Comparison of ENCODE assay signal across 22 cellular contexts in the genomic region with DNA sequence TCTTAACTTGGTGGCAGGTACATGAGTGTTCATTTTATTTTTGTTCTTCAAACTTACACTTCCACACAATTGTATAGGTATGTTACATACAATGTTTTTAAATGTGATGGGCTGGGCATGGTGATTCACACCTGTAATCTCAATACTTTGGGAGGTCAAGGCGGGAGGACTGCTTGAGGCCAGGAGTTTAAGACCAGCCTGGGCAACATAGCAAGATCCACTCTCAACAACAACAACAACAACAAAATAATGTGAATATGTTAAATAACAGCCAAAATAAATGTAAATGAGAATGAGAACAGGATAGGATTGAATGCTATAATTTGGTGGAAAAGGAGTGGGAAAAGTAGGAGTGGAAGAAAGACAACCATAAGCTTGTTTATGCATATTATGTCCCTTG. TPM values are rescaled to one million over a fixed set of nuclear protein-coding genes. Genes with fewer than 3 reads are reported as not detected.
DNase-seq lines count a peak whose midpoint lies in the region; ATAC-seq, FAIRE-seq and TF ChIP-seq lines count a peak whose summit lies in the region.
"Had no signal": no experiment of that assay in that cellular context is flagged by ENCODE, and none has a peak within 500 bp of the region (broad histone marks: within the 10 kb centered on the region; RNA-seq: fewer than 3 reads in every experiment).

No MANE protein-coding gene starts in this region.

- no TSS peak for BruUV-seq in PC-9 (replicated peaks; lab: Mats Ljungman, UMichigan)
- BruUV-seq in K562 (replicated peaks; lab: Mats Ljungman, UMichigan), result no TSS peak

- H4K20me1 ChIP-seq in PC-9 (ENCODE audit: insufficient read depth) (no peaks in the 10 kb centered on the region), K562 (replicated peaks; ENCODE audit: control insufficient read depth, insufficient read depth, low read length) (no peaks in the 10 kb centered on the region)

- H3K9me3 Mint-ChIP-seq in natural killer cell, result no peaks in the 10 kb centered on the region
- H3K9me3 Mint-ChIP-seq in natural killer cell treated with Interleukin-12 subunit alpha and Interleukin-12 subunit beta and Interleukin-15 and Interleukin-18, amount 100 ng/mL, for 72 hours, result no peaks in the 10 kb centered on the region
- H3K9me3 Mint-ChIP-seq in stimulated activated memory B cell treated with anti-CD40 and anti-IgM and Interleukin-4, amounts not matched to agents 10 μg/mL and 1 μg/mL and 100 μg/mL, for 72 hours, result peaks cover 2% of the 10 kb centered on the region
- H3K9me3 Mint-ChIP-seq: activated naive CD4-positive, alpha-beta T cell treated with anti-CD3 and anti-CD28 coated beads, Interleukin-2, amount 50 U/mL, for 72 hours; H9 had no signal

- H3K36me3 ChIP-seq in PC-9 (ENCODE audit: low read depth) (no peaks in the 10 kb centered on the region), K562 (ENCODE audit: control insufficient read depth, insufficient read depth, low read length) (no peaks in the 10 kb centered on the region; the same call in 2 of the 3 replicates)
- H3K36me3 ChIP-seq: esophagus squamous epithelium, gastrocnemius medialis had no signal

- H3F3A ChIP-seq in PC-9 (ENCODE audit: insufficient read depth, low read depth), result peaks cover 36% of the 10 kb centered on the region

- CTCF ChIA-PET in PC-9 (lab: Charles Lee) (no interaction called here), K562 (lab: Yijun Ruan, JAX; ENCODE audit: low intra/inter-chr PET ratio) (no interaction called here)

- DNase-seq in natural killer cell, result no peak
- DNase-seq in natural killer cell treated with Interleukin-12 subunit alpha and Interleukin-12 subunit beta and Interleukin-15 and Interleukin-18, amount 100 ng/mL, for 72 hours (ENCODE audit: low spot score), result no peak
- no peak for DNase-seq in PC-9
- DNase-seq in K562 (ENCODE audit: extremely low read depth in 1 of 4, low spot score in 3 of 4), result no peak
- no peak for DNase-seq in NCI-H446 (lab: John Stamatoyannopoulos, UW)
- DNase-seq: activated CD4-positive, alpha-beta T cell treated with anti-CD3 and anti-CD28 coated beads for 1 hour; activated CD8-positive, alpha-beta memory T cell treated with anti-CD3 and anti-CD28 coated beads, Interleukin-2, amount 50 U/mL, for 48 hours; cerebellar nuclear complex; DMS53; esophagus squamous epithelium; gastrocnemius medialis; H9; hippocampal formation; islet precursor cell; NCI-H1417 treated with DMSO at 0.1 percent for 48 hours; NCI-H524 treated with DMSO at 0.1 percent for 48 hours; small intestine; stimulated activated CD4-positive, alpha-beta T cell treated with anti-CD3 and anti-CD28 coated beads, Interleukin-2, amount 100 ng/mL, for 24 hours; stimulated activated naive B cell treated with anti-CD40 and anti-IgM and Interleukin-4, amounts not matched to agents 10 μg/mL and 1 μg/mL and 100 μg/mL, for 72 hours had no signal

- H3K4me3 Mint-ChIP-seq in natural killer cell, result peak overlapping the region; percentile 1
- H3K4me3 Mint-ChIP-seq in natural killer cell treated with Interleukin-12 subunit alpha and Interleukin-12 subunit beta and Interleukin-15 and Interleukin-18, amount 100 ng/mL, for 72 hours, result no peak overlapping the region
- no peak overlapping the region for H3K4me3 Mint-ChIP-seq in stimulated activated memory B cell treated with anti-CD40 and anti-IgM and Interleukin-4, amounts not matched to agents 10 μg/mL and 1 μg/mL and 100 μg/mL, for 72 hours
- H3K4me3 Mint-ChIP-seq: H9; stimulated activated naive B cell treated with anti-CD40 and anti-IgM and Interleukin-4, amounts not matched to agents 10 μg/mL and 1 μg/mL and 100 μg/mL, for 72 hours had no signal

- H3K27me3 ChIP-seq in PC-9 (ENCODE audit: insufficient read depth, low read depth) (no peaks in the 10 kb centered on the region), K562 (ENCODE audit: control insufficient read depth in 2 of 2, insufficient read depth in 2 of 2, low read length in 2 of 2) (no peaks in the 10 kb centered on the region)
- H3K27me3 ChIP-seq: esophagus squamous epithelium, gastrocnemius medialis had no signal

- peaks cover 28 to 37% of the 10 kb centered on the region in 2 donors for H3K4me1 Mint-ChIP-seq in natural killer cell
- H3K4me1 Mint-ChIP-seq in natural killer cell treated with Interleukin-12 subunit alpha and Interleukin-12 subunit beta and Interleukin-15 and Interleukin-18, amount 100 ng/mL, for 72 hours (ENCODE audit: low read depth in 2 of 2), result peaks cover 31 to 34% of the 10 kb centered on the region in 2 donors
- peaks cover 50% of the 10 kb centered on the region for H3K4me1 Mint-ChIP-seq in stimulated activated memory B cell treated with anti-CD40 and anti-IgM and Interleukin-4, amounts not matched to agents 10 μg/mL and 1 μg/mL and 100 μg/mL, for 72 hours

- TF ChIP-seq CTCF in natural killer cell (IDR thresholded peaks at IDR 0.05) (no peak), PC-9 (conservative IDR thresholded peaks at IDR 0.05) (no peak), K562 (IDR thresholded peaks at IDR 0.05 in 2 of 3, conservative IDR thresholded peaks at IDR 0.05 in 1 of 3; ENCODE audit: insufficient read depth in 2 of 3, low read depth in 1 of 3, low read length in 3 of 3) (no peak)

- TF ChIP-seq RAD21 in K562 (CRISPR knock-in tag; conservative IDR thresholded peaks at IDR 0.05 in 1 of 2, IDR thresholded peaks at IDR 0.05 in 1 of 2), result no peak

- H3K79me2 ChIP-seq in PC-9 (ENCODE audit: low read depth) (peaks cover 66% of the 10 kb centered on the region), K562 (ENCODE audit: control insufficient read depth, insufficient read depth, low read length) (peaks cover 27% of the 10 kb centered on the region)

- peak overlapping the region; percentile 3 to 11 for H3K27ac Mint-ChIP-seq in natural killer cell
- H3K27ac Mint-ChIP-seq in natural killer cell treated with Interleukin-12 subunit alpha and Interleukin-12 subunit beta and Interleukin-15 and Interleukin-18, amount 100 ng/mL, for 72 hours, result peak overlapping the region in 1 of 2 donors; percentile 37
- H3K27ac Mint-ChIP-seq in stimulated activated memory B cell treated with anti-CD40 and anti-IgM and Interleukin-4, amounts not matched to agents 10 μg/mL and 1 μg/mL and 100 μg/mL, for 72 hours, result peak overlapping the region; percentile 36
- H3K27ac Mint-ChIP-seq: H9 had no signal

- H3K9me2 ChIP-seq in PC-9 (ENCODE audit: insufficient read depth), result no peaks in the 10 kb centered on the region

- no peak overlapping the region for H3K4me2 ChIP-seq in PC-9
- H3K4me2 ChIP-seq in K562 (ENCODE audit: insufficient read depth, low read length), result no peak overlapping the region

- H3K36me3 Mint-ChIP-seq in natural killer cell, result no peaks in the 10 kb centered on the region
- H3K36me3 Mint-ChIP-seq in natural killer cell treated with Interleukin-12 subunit alpha and Interleukin-12 subunit beta and Interleukin-15 and Interleukin-18, amount 100 ng/mL, for 72 hours, result peaks cover 11% of the 10 kb centered on the region
- H3K36me3 Mint-ChIP-seq in stimulated activated memory B cell treated with anti-CD40 and anti-IgM and Interleukin-4, amounts not matched to agents 10 μg/mL and 1 μg/mL and 100 μg/mL, for 72 hours, result peaks cover 39% of the 10 kb centered on the region

- POLR2A ChIA-PET in PC-9 (lab: Charles Lee; ENCODE audit: unreplicated experiment), result no interaction called here
- POLR2A ChIA-PET in K562 (lab: Yijun Ruan, JAX), result no interaction called here

- no peak for TF ChIP-seq POLR2A in K562 (conservative IDR thresholded peaks at IDR 0.05)

- no peak for ATAC-seq in natural killer cell
- ATAC-seq in natural killer cell treated with Interleukin-12 subunit alpha and Interleukin-12 subunit beta and Interleukin-15 and Interleukin-18, amount 100 ng/mL, for 72 hours, result no peak
- no peak for ATAC-seq in K562
- no peak for ATAC-seq in stimulated activated memory B cell treated with anti-CD40 and anti-IgM and Interleukin-4, amounts not matched to agents 10 μg/mL and 1 μg/mL and 100 μg/mL, for 72 hours
- no peak for ATAC-seq in HG02852 (IDR thresholded peaks at IDR 0.05; ENCODE audit: unreplicated experiment)
- ATAC-seq: activated naive CD4-positive, alpha-beta T cell treated with anti-CD3 and anti-CD28 coated beads, Interleukin-2, amount 50 U/mL, for 72 hours; gastrocnemius medialis; stimulated activated naive B cell treated with anti-CD40 and anti-IgM and Interleukin-4, amounts not matched to agents 10 μg/mL and 1 μg/mL and 100 μg/mL, for 72 hours had no signal

- H3K4me3 ChIP-seq in PC-9 (no peak overlapping the region), K562 (no peak overlapping the region)
- H3K4me3 ChIP-seq: esophagus squamous epithelium, gastrocnemius medialis had no signal

- H3K9ac ChIP-seq in K562 (ENCODE audit: insufficient read depth in 1 of 2, low read depth in 2 of 2, low read length in 2 of 2), result no peak overlapping the region

- H3K27ac ChIP-seq in PC-9, result peak overlapping the region; percentile 82; the same call in 1 of the 2 replicates
- H3K27ac ChIP-seq in K562 (ENCODE audit: extremely low read depth, low read depth, low read length), result no peak overlapping the region
- H3K27ac ChIP-seq: esophagus squamous epithelium, gastrocnemius medialis had no signal

- no peaks in the 10 kb centered on the region for H3K27me3 Mint-ChIP-seq in natural killer cell (ENCODE audit: low read depth in 2 of 2)
- no peaks in the 10 kb centered on the region for H3K27me3 Mint-ChIP-seq in natural killer cell treated with Interleukin-12 subunit alpha and Interleukin-12 subunit beta and Interleukin-15 and Interleukin-18, amount 100 ng/mL, for 72 hours
- H3K27me3 Mint-ChIP-seq in stimulated activated memory B cell treated with anti-CD40 and anti-IgM and Interleukin-4, amounts not matched to agents 10 μg/mL and 1 μg/mL and 100 μg/mL, for 72 hours, result no peaks in the 10 kb centered on the region
- H3K27me3 Mint-ChIP-seq: stimulated activated naive B cell treated with anti-CD40 and anti-IgM and Interleukin-4, amounts not matched to agents 10 μg/mL and 1 μg/mL and 100 μg/mL, for 72 hours had no signal

- no peaks in the 10 kb centered on the region for H3K9me3 ChIP-seq in PC-9 (ENCODE audit: insufficient read depth, low read depth)
- H3K9me3 ChIP-seq in K562 (replicated peaks; ENCODE audit: control insufficient read depth, insufficient read depth, low read depth, low read length), result no peaks in the 10 kb centered on the region
- H3K9me3 ChIP-seq: esophagus squamous epithelium, gastrocnemius medialis had no signal

- no peak for FAIRE-seq in K562 (lab: Jason Lieb, UNC)
- FAIRE-seq: small intestine had no signal

- peaks cover 54% of the 10 kb centered on the region for H3K4me1 ChIP-seq in PC-9 (replicated peaks; ENCODE audit: insufficient read depth)
- H3K4me1 ChIP-seq in K562 (replicated peaks in 1 of 2; ENCODE audit: control insufficient read depth in 2 of 2, insufficient read depth in 2 of 2, low read length in 2 of 2), result peaks cover 4 to 7% of the 10 kb centered on the region in 2 experiments; a peak in 3 of 5 replicates

- intact Hi-C loops in natural killer cell (cut with micrococcal nuclease), result no loop called here
- intact Hi-C loops in PC-9 (cut with micrococcal nuclease; ENCODE audit: unreplicated experiment), result no loop called here
- intact Hi-C loops in K562 (cut with micrococcal nuclease), result no loop called here

- 86% methylated on average over 1 of the region's 1 CpG for WGBS in K562 (ENCODE audit: insufficient coverage, low coverage, missing lambda C conversion rate)

- in situ Hi-C loops in K562 (cut with MboI), result no loop called here

- no peaks in the 10 kb centered on the region for H3K9me1 ChIP-seq in K562 (ENCODE audit: control insufficient read depth, insufficient read depth, low read length)

- H2AFZ ChIP-seq in PC-9, result no peak overlapping the region
- H2AFZ ChIP-seq in K562 (ENCODE audit: low read depth, low read length), result no peak overlapping the region

- no peak for TF ChIP-seq EP300 in K562 (IDR thresholded peaks at IDR 0.05; ENCODE audit: low read length)

RNA-seq across cellular contexts. Expression of a gene that starts 2.6 kb away (rescaled TPM):
- 10 to 100 TPM; 29.4 to 42.7 (median 37.7) TPM for total RNA-seq in natural killer cell
- 10 to 100 TPM; 37.7 to 50.4 TPM for total RNA-seq in natural killer cell treated with Interleukin-12 subunit alpha and Interleukin-12 subunit beta and Interleukin-15 and Interleukin-18, amount 100 ng/mL, for 72 hours
- total RNA-seq in PC-9 (2021), result 114 and 121 TPM in 2 replicates
- total RNA-seq in K562 (2011; cell fraction: chromatin; rRNA removed; ENCODE audit: low replicate concordance), result 22.3 and 37.0 TPM in 2 replicates
- total RNA-seq in K562 (2011; cell fraction: nucleolus; rRNA removed), result 23.3 and 23.8 TPM in 2 replicates
- 19.3 and 24.7 TPM in 2 replicates for total RNA-seq in K562 (2011; cell fraction: nucleoplasm; rRNA removed)
- total RNA-seq in K562 (2014; rRNA removed), result 61.5 and 69.8 TPM in 2 replicates
- 50.6 and 57.1 TPM in 2 replicates for total RNA-seq in K562 (2014; rRNA removed; fragmentation: Illumina TruSeq; extraction: Trizol)
- 50.6 and 56.0 TPM in 2 replicates for total RNA-seq in K562 (2015; rRNA removed; fragmentation: Illumina TruSeq; extraction: Trizol)
- total RNA-seq in K562 (2021), result 59.5 and 68.2 TPM in 2 replicates
- 48.6 and 52.1 TPM in 2 replicates for polyA plus RNA-seq in K562 (2011; rRNA removed)
- 38.3 and 39.1 TPM in 2 replicates for polyA plus RNA-seq in K562 (2011; cell fraction: cytosol; rRNA removed)
- polyA plus RNA-seq in K562 (2011; cell fraction: nucleus; rRNA removed), result 18.3 and 19.4 TPM in 2 replicates
- 99.9 and 101 TPM in 2 replicates for polyA plus RNA-seq in K562 (2012)
- 77.9 and 79.2 TPM in 2 replicates for polyA plus RNA-seq in K562 (2014; fragmentation: Illumina TruSeq; extraction: Trizol)
- polyA plus RNA-seq in K562 (2014; fragmentation: Nextera tagmentation; extraction: Ambion mirVana), result 100 to 1,000 TPM; 154 to 163 TPM
- 61.6 and 63.5 TPM in 2 replicates for polyA plus RNA-seq in K562 (2014; rRNA removed)
- polyA minus RNA-seq in K562 (2011; rRNA and poly(A)+ RNA removed), result 39.9 and 49.7 TPM in 2 replicates
- polyA minus RNA-seq in K562 (2011; cell fraction: cytosol; rRNA and poly(A)+ RNA removed), result 17.9 and 18.6 TPM in 2 replicates
- polyA minus RNA-seq in K562 (2011; cell fraction: nucleus; rRNA and poly(A)+ RNA removed), result 7.3 and 15.7 TPM in 2 replicates

RNA-seq across cellular contexts. Expression of a gene that starts 47.8 kb away (rescaled TPM):
- total RNA-seq in natural killer cell (10 to 100 TPM; 70.2 to 87.2 (median 86.0) TPM), PC-9 (2021) (65.3 and 76.5 TPM in 2 replicates), K562 (2014; rRNA removed) (3.3 and 3.5 TPM in 2 replicates), K562 (2014; rRNA removed; fragmentation: Illumina TruSeq; extraction: Trizol) (1.9 and 2.4 TPM in 2 replicates), K562 (2015; rRNA removed; fragmentation: Illumina TruSeq; extraction: Trizol) (3.3 and 3.8 TPM in 2 replicates), K562 (2021) (5.2 and 5.5 TPM in 2 replicates)
- 100 to 1,000 TPM; 213 to 224 TPM for total RNA-seq in natural killer cell treated with Interleukin-12 subunit alpha and Interleukin-12 subunit beta and Interleukin-15 and Interleukin-18, amount 100 ng/mL, for 72 hours
- 7.2 and 21.7 TPM in 2 replicates for total RNA-seq in K562 (2011; cell fraction: chromatin; rRNA removed; ENCODE audit: low replicate concordance)
- 11.1 and 17.7 TPM in 2 replicates for total RNA-seq in K562 (2011; cell fraction: nucleolus; rRNA removed)
- 10.4 and 11.7 TPM in 2 replicates for total RNA-seq in K562 (2011; cell fraction: nucleoplasm; rRNA removed)
- polyA plus RNA-seq in K562 (2011; rRNA removed) (5.8 and 6.2 TPM in 2 replicates), K562 (2014; fragmentation: Illumina TruSeq; extraction: Trizol) (3.9 and 4.1 TPM in 2 replicates), K562 (2014; fragmentation: Nextera tagmentation; extraction: Ambion mirVana) (under 1 TPM; 0.17 to 0.38 TPM), K562 (2014; rRNA removed) (3.0 and 3.3 TPM in 2 replicates)
- 6.4 and 8.7 TPM in 2 replicates for polyA plus RNA-seq in K562 (2011; cell fraction: cytosol; rRNA removed)
- polyA plus RNA-seq in K562 (2011; cell fraction: nucleus; rRNA removed), result 5.5 and 7.6 TPM in 2 replicates
- 4.9 and 5.9 TPM in 2 replicates for polyA plus RNA-seq in K562 (2012)
- polyA minus RNA-seq in K562 (2011; rRNA and poly(A)+ RNA removed), result 5.1 and 6.8 TPM in 2 replicates
- 3.2 and 7.3 TPM in 2 replicates for polyA minus RNA-seq in K562 (2011; cell fraction: cytosol; rRNA and poly(A)+ RNA removed)
- 6.9 and 9.8 TPM in 2 replicates for polyA minus RNA-seq in K562 (2011; cell fraction: nucleus; rRNA and poly(A)+ RNA removed)
